ENCODE assay signal across 13 cellular contexts in genomic region chr2:54332386-54332785, GRCh38.
"Had no signal": no experiment of that assay in that cellular context is flagged by ENCODE, and none has a peak within 500 bp of the region (broad histone marks: within the 10 kb centered on the region; RNA-seq: fewer than 3 reads in every experiment).

No MANE protein-coding gene starts in this region.

- H3K9me3 ChIP-seq: heart left ventricle, left lung, neutrophil, uterus had no signal

- H3K4me3 ChIP-seq: heart left ventricle, left lung, uterus had no signal

- H3K9me3 Mint-ChIP-seq: T-cell had no signal

- H3K27ac Mint-ChIP-seq: T-cell had no signal

- H3K36me3 Mint-ChIP-seq: T-cell had no signal

- DNase-seq: activated CD4-positive, alpha-beta T cell treated with anti-CD3 and anti-CD28 coated beads for 48 hours; activated naive CD4-positive, alpha-beta T cell treated with Interleukin-2 at 50 U/mL for 16 hours; central memory CD4-positive, alpha-beta T cell; cortex of kidney; effector memory CD4-positive, alpha-beta T cell; heart left ventricle; left lung; retina; small intestine; T-cell; uterus had no signal

- H3K36me3 ChIP-seq: heart left ventricle, left lung, neutrophil, uterus had no signal

- ATAC-seq: foreskin keratinocyte, heart left ventricle, left lung, T-cell had no signal

- H3K27me3 ChIP-seq: foreskin keratinocyte, heart left ventricle, uterus had no signal

- H3K4me1 ChIP-seq: foreskin keratinocyte, uterus had no signal

- H3K27ac ChIP-seq: foreskin keratinocyte, left lung, neutrophil, uterus had no signal
